In the genomic region with DNA sequence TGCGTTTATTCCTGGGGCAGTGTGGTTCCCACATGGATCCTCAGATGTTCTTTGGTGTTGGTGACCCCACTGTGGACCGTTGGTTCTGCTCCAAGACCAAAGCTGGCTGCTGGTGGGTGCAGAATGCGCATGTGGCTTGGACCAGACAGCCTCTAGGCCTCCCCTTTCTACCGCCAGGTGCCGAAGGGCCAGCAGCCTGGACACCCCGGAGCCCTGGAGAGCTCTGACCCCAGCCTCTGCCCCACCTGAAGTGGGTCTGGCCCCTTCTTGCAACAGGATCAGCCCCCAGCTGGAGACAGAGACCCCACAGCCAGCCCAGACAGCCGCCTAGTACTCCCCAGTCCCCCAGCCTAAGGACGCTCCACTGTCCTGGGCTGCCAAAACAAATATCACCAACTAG, we compare ENCODE assay signal across 22 cellular contexts. TPM values are rescaled to one million over a fixed set of nuclear protein-coding genes. Genes with fewer than 3 reads are reported as not detected.
DNase-seq lines count a peak whose midpoint lies in the region; ATAC-seq and TF ChIP-seq lines count a peak whose summit lies in the region.
"Had no signal": no experiment of that assay in that cellular context is flagged by ENCODE, and none has a peak within 500 bp of the region (broad histone marks: within the 10 kb centered on the region; RNA-seq: fewer than 3 reads in every experiment).

No MANE protein-coding gene starts in this region.

- H3K27ac Mint-ChIP-seq in activated naive CD8-positive, alpha-beta T cell treated with anti-CD3 and anti-CD28 coated beads, Interleukin-2, amount 10 ng/mL, durations not matched to agents 7 days and 5 days: no peak overlapping the region
- no peak overlapping the region for H3K27ac Mint-ChIP-seq in activated naive CD8-positive, alpha-beta T cell treated with anti-CD3 and anti-CD28 coated beads, Interleukin-2, amount 50 U/mL, for 24 hours
- peak overlapping the region; percentile 63 for H3K27ac Mint-ChIP-seq in neural crest cell (ENCODE audit: unreplicated experiment)
- H3K27ac Mint-ChIP-seq: HFFc6 had no signal

- H3K27me3 ChIP-seq in PC-9 (ENCODE audit: insufficient read depth, low read depth): no peaks in the 10 kb centered on the region; the same call in 1 of the 2 replicates

- H3K4me2 ChIP-seq in PC-9: 0 out of 2 replicates have a peak overlapping the region, but pooled peaks have one; percentile 3

- CTCF ChIA-PET in PC-9 (lab: Charles Lee): interaction anchor here (0.6 kb wide), 1 partner anchor 106 kb away, joined by 5 read pairs; no protein-coding TSS in a partner anchor

- 0 out of 2 replicates have a peak, but pooled peaks cover 5% of the 10 kb centered on the region for H3K79me2 ChIP-seq in PC-9 (ENCODE audit: low read depth)

- no peaks in the 10 kb centered on the region for H3K9me2 ChIP-seq in PC-9 (ENCODE audit: insufficient read depth)

- DNase-seq in activated naive CD8-positive, alpha-beta T cell treated with anti-CD3 and anti-CD28 coated beads, Interleukin-2, amount 10 ng/mL, durations not matched to agents 7 days and 5 days: no peak
- no peak for DNase-seq in activated naive CD8-positive, alpha-beta T cell treated with anti-CD3 and anti-CD28 coated beads, Interleukin-2, amount 50 U/mL, for 24 hours
- no peak for DNase-seq in PC-9
- no peak for DNase-seq in neural crest cell (ENCODE audit: low read depth, low spot score)
- no peak for DNase-seq in dermis blood vessel endothelial cell
- no peak for DNase-seq in foreskin melanocyte
- DNase-seq: 8988T, HFFc6, Karpas-422, NCI-H1048, NCI-H1417 treated with DMSO at 0.1 percent for 48 hours, NCI-H187, NCI-H446, NCI-H526 treated with DMSO at 0.1 percent for 48 hours, RPMI8226, SHP77 treated with DMSO at 0.1 percent for 48 hours had no signal

- H3K4me1 ChIP-seq in PC-9 (replicated peaks; ENCODE audit: insufficient read depth): peaks cover 15% of the 10 kb centered on the region

- ATAC-seq in activated naive CD8-positive, alpha-beta T cell treated with anti-CD3 and anti-CD28 coated beads, Interleukin-2, amount 10 ng/mL, durations not matched to agents 7 days and 5 days (ENCODE audit: low read depth): no peak
- ATAC-seq in activated naive CD8-positive, alpha-beta T cell treated with anti-CD3 and anti-CD28 coated beads, Interleukin-2, amount 50 U/mL, for 24 hours: no peak
- ATAC-seq in GM21526 (IDR thresholded peaks at IDR 0.05; ENCODE audit: low FRiP score, unreplicated experiment): no peak
- ATAC-seq: PC-3 had no signal

- no peaks in the 10 kb centered on the region for H3K36me3 ChIP-seq in PC-9 (ENCODE audit: low read depth)

- no TSS peak for BruUV-seq in PC-9 (replicated peaks; lab: Mats Ljungman, UMichigan)

- TF ChIP-seq CTCF in PC-9 (conservative IDR thresholded peaks at IDR 0.05): no peak
- TF ChIP-seq CTCF in neural crest cell (conservative IDR thresholded peaks at IDR 0.05): no peak

- H3K36me3 Mint-ChIP-seq in activated naive CD8-positive, alpha-beta T cell treated with anti-CD3 and anti-CD28 coated beads, Interleukin-2, amount 10 ng/mL, durations not matched to agents 7 days and 5 days: no peaks in the 10 kb centered on the region
- no peaks in the 10 kb centered on the region for H3K36me3 Mint-ChIP-seq in activated naive CD8-positive, alpha-beta T cell treated with anti-CD3 and anti-CD28 coated beads, Interleukin-2, amount 50 U/mL, for 24 hours (ENCODE audit: low read depth)
- H3K36me3 Mint-ChIP-seq in neural crest cell (ENCODE audit: low read depth): no peaks in the 10 kb centered on the region
- H3K36me3 Mint-ChIP-seq: IgD-negative memory B cell had no signal

- no peak overlapping the region for H3K4me3 ChIP-seq in PC-9
- H3K4me3 ChIP-seq: SK-N-MC had no signal

- peak overlapping the region; percentile 24 for H3K4me3 Mint-ChIP-seq in activated naive CD8-positive, alpha-beta T cell treated with anti-CD3 and anti-CD28 coated beads, Interleukin-2, amount 10 ng/mL, durations not matched to agents 7 days and 5 days
- H3K4me3 Mint-ChIP-seq in activated naive CD8-positive, alpha-beta T cell treated with anti-CD3 and anti-CD28 coated beads, Interleukin-2, amount 50 U/mL, for 24 hours: no peak overlapping the region
- peak overlapping the region; percentile 66 for H3K4me3 Mint-ChIP-seq in neural crest cell
- H3K4me3 Mint-ChIP-seq: HFFc6 had no signal

- H3K9me3 Mint-ChIP-seq in activated naive CD8-positive, alpha-beta T cell treated with anti-CD3 and anti-CD28 coated beads, Interleukin-2, amount 10 ng/mL, durations not matched to agents 7 days and 5 days: no peaks in the 10 kb centered on the region
- no peaks in the 10 kb centered on the region for H3K9me3 Mint-ChIP-seq in activated naive CD8-positive, alpha-beta T cell treated with anti-CD3 and anti-CD28 coated beads, Interleukin-2, amount 50 U/mL, for 24 hours
- no peaks in the 10 kb centered on the region for H3K9me3 Mint-ChIP-seq in neural crest cell
- H3K9me3 Mint-ChIP-seq: HFFc6, IgD-negative memory B cell had no signal

- POLR2A ChIA-PET in activated naive CD8-positive, alpha-beta T cell treated with anti-CD3 and anti-CD28 coated beads, Interleukin-2, amount 10 ng/mL, durations not matched to agents 7 days and 5 days (lab: Charles Lee): no interaction called here
- POLR2A ChIA-PET in PC-9 (lab: Charles Lee; ENCODE audit: unreplicated experiment): no interaction called here

- peaks cover 17% of the 10 kb centered on the region for H3K27me3 Mint-ChIP-seq in activated naive CD8-positive, alpha-beta T cell treated with anti-CD3 and anti-CD28 coated beads, Interleukin-2, amount 10 ng/mL, durations not matched to agents 7 days and 5 days
- peaks cover 12% of the 10 kb centered on the region for H3K27me3 Mint-ChIP-seq in activated naive CD8-positive, alpha-beta T cell treated with anti-CD3 and anti-CD28 coated beads, Interleukin-2, amount 50 U/mL, for 24 hours
- peaks cover 25% of the 10 kb centered on the region for H3K27me3 Mint-ChIP-seq in neural crest cell (ENCODE audit: low read depth)

- no peaks in the 10 kb centered on the region for H3K9me3 ChIP-seq in PC-9 (ENCODE audit: insufficient read depth, low read depth)

- intact Hi-C loops in PC-9 (cut with micrococcal nuclease; ENCODE audit: unreplicated experiment): no loop called here

- H3K27ac ChIP-seq in PC-9: no peak overlapping the region
- H3K27ac ChIP-seq: C4-2B, SK-N-MC had no signal

- H4K20me1 ChIP-seq in PC-9 (ENCODE audit: insufficient read depth): no peaks in the 10 kb centered on the region

- H3F3A ChIP-seq in PC-9 (ENCODE audit: insufficient read depth, low read depth): no peaks in the 10 kb centered on the region

- H2AFZ ChIP-seq in PC-9: no peak overlapping the region

- peaks cover 30% of the 10 kb centered on the region for H3K4me1 Mint-ChIP-seq in activated naive CD8-positive, alpha-beta T cell treated with anti-CD3 and anti-CD28 coated beads, Interleukin-2, amount 10 ng/mL, durations not matched to agents 7 days and 5 days
- H3K4me1 Mint-ChIP-seq in activated naive CD8-positive, alpha-beta T cell treated with anti-CD3 and anti-CD28 coated beads, Interleukin-2, amount 50 U/mL, for 24 hours: peaks cover 28% of the 10 kb centered on the region
- peaks cover 22% of the 10 kb centered on the region for H3K4me1 Mint-ChIP-seq in neural crest cell

RNA-seq across cellular contexts. Expression of a gene that starts 18.4 kb away (rescaled TPM):
- 1 to 10 TPM; 2.5 to 2.8 TPM for total RNA-seq in activated naive CD8-positive, alpha-beta T cell treated with anti-CD3 and anti-CD28 coated beads, Interleukin-2, amount 10 ng/mL, durations not matched to agents 7 days and 5 days
- total RNA-seq in PC-9 (2021) (6.1 and 6.9 TPM in 2 replicates), neural crest cell (1.6 and 1.9 TPM in 2 replicates), dermis blood vessel endothelial cell (under 0.01 and 0.23 TPM in 2 replicates)
- total RNA-seq: MCF 10A had no signal

RNA-seq across cellular contexts. Expression of a gene that starts 43.0 kb away (rescaled TPM):
- 10 to 100 TPM; 17.8 to 23.1 TPM for total RNA-seq in activated naive CD8-positive, alpha-beta T cell treated with anti-CD3 and anti-CD28 coated beads, Interleukin-2, amount 10 ng/mL, durations not matched to agents 7 days and 5 days
- total RNA-seq in PC-9 (2021) (50.3 and 84.8 TPM in 2 replicates), neural crest cell (34.9 and 38.0 TPM in 2 replicates), dermis blood vessel endothelial cell (19.5 and 27.6 TPM in 2 replicates)
